ENCODE assay signal across 22 cellular contexts in genomic region chr2:118232391-118233255, GRCh38.
"Had no signal": no experiment of that assay in that cellular context is flagged by ENCODE, and none has a peak within 500 bp of the region (broad histone marks: within the 10 kb centered on the region; RNA-seq: fewer than 3 reads in every experiment).

No MANE protein-coding gene starts in this region.

- H3K36me3 Mint-ChIP-seq: activated CD8-positive, alpha-beta memory T cell treated with anti-CD3 and anti-CD28 coated beads, Interleukin-2, amount 10 ng/mL, durations not matched to agents 7 days and 5 days; activated naive CD4-positive, alpha-beta T cell treated with anti-CD3 and anti-CD28 coated beads, Interleukin-2, amount 50 U/mL, for 72 hours; naive thymus-derived CD4-positive, alpha-beta T cell; stimulated activated naive B cell treated with anti-CD40 and anti-IgM and Interleukin-4, amounts not matched to agents 10 μg/mL and 1 μg/mL and 100 μg/mL, for 72 hours had no signal

- H3K4me2 ChIP-seq: smooth muscle cell had no signal

- H3K27ac Mint-ChIP-seq: activated CD8-positive, alpha-beta memory T cell treated with anti-CD3 and anti-CD28 coated beads, Interleukin-2, amount 10 ng/mL, durations not matched to agents 7 days and 5 days; activated CD8-positive, alpha-beta T cell treated with anti-CD3 and anti-CD28 coated beads, Interleukin-2, amount 10 ng/mL, durations not matched to agents 7 days and 5 days; activated naive CD4-positive, alpha-beta T cell treated with anti-CD3 and anti-CD28 coated beads, Interleukin-2, amount 50 U/mL, for 72 hours; dendritic cell treated with granulocyte-macrophage colony-stimulating factor and Interleukin-4, amounts not matched to agents 40 ng/mL and 50 ng/mL, for 4 days; stimulated activated naive B cell treated with anti-CD40 and anti-IgM and Interleukin-4, amounts not matched to agents 10 μg/mL and 1 μg/mL and 100 μg/mL, for 72 hours had no signal

- H3K4me1 Mint-ChIP-seq: activated CD8-positive, alpha-beta memory T cell treated with anti-CD3 and anti-CD28 coated beads, Interleukin-2, amount 10 ng/mL, durations not matched to agents 7 days and 5 days; central memory CD8-positive, alpha-beta T cell; naive thymus-derived CD4-positive, alpha-beta T cell had no signal

- H3K4me3 Mint-ChIP-seq: activated CD8-positive, alpha-beta memory T cell treated with anti-CD3 and anti-CD28 coated beads, Interleukin-2, amount 10 ng/mL, durations not matched to agents 7 days and 5 days; activated CD8-positive, alpha-beta T cell treated with anti-CD3 and anti-CD28 coated beads, Interleukin-2, amount 10 ng/mL, durations not matched to agents 7 days and 5 days; central memory CD8-positive, alpha-beta T cell; dendritic cell treated with granulocyte-macrophage colony-stimulating factor and Interleukin-4, amounts not matched to agents 40 ng/mL and 50 ng/mL, for 4 days; naive thymus-derived CD4-positive, alpha-beta T cell; stimulated activated naive B cell treated with anti-CD40 and anti-IgM and Interleukin-4, amounts not matched to agents 10 μg/mL and 1 μg/mL and 100 μg/mL, for 72 hours had no signal

- H3K9me3 Mint-ChIP-seq: activated naive CD4-positive, alpha-beta T cell treated with anti-CD3 and anti-CD28 coated beads, Interleukin-2, amount 50 U/mL, for 72 hours; central memory CD8-positive, alpha-beta T cell; dendritic cell treated with granulocyte-macrophage colony-stimulating factor and Interleukin-4, amounts not matched to agents 40 ng/mL and 50 ng/mL, for 4 days; stimulated activated naive B cell treated with anti-CD40 and anti-IgM and Interleukin-4, amounts not matched to agents 10 μg/mL and 1 μg/mL and 100 μg/mL, for 72 hours had no signal

- H3K27ac ChIP-seq: breast epithelium, right atrium auricular region, stomach, thyroid gland, upper lobe of left lung had no signal

- H3K36me3 ChIP-seq: breast epithelium, right atrium auricular region, stomach, thyroid gland, upper lobe of left lung had no signal

- ATAC-seq: activated CD8-positive, alpha-beta memory T cell treated with anti-CD3 and anti-CD28 coated beads, Interleukin-2, amount 10 ng/mL, durations not matched to agents 7 days and 5 days; activated CD8-positive, alpha-beta T cell treated with anti-CD3 and anti-CD28 coated beads, Interleukin-2, amount 10 ng/mL, durations not matched to agents 7 days and 5 days; activated naive CD4-positive, alpha-beta T cell treated with anti-CD3 and anti-CD28 coated beads, Interleukin-2, amount 50 U/mL, for 72 hours; left ventricle myocardium superior; naive thymus-derived CD4-positive, alpha-beta T cell; stimulated activated naive B cell treated with anti-CD40 and anti-IgM and Interleukin-4, amounts not matched to agents 10 μg/mL and 1 μg/mL and 100 μg/mL, for 72 hours had no signal

- FAIRE-seq: frontal cortex had no signal

- DNase-seq: activated CD4-positive, CD25-positive, alpha-beta regulatory T cell treated with anti-CD3 and anti-CD28 coated beads, Interleukin-2, amount 50 U/mL, for 72 hours; activated CD8-positive, alpha-beta T cell treated with anti-CD3 and anti-CD28 coated beads, Interleukin-2, amount 10 ng/mL, durations not matched to agents 7 days and 5 days; activated naive CD4-positive, alpha-beta T cell; activated T-cell treated with anti-CD3 and anti-CD28 coated beads, Interleukin-2, amount 50 U/mL, for 48 hours; effector CD4-positive, alpha-beta T cell; left ventricle myocardium superior; midbrain; naive thymus-derived CD4-positive, alpha-beta T cell; stimulated activated CD4-positive, alpha-beta T cell treated with anti-CD3 and anti-CD28 coated beads, Interleukin-1b, Interleukin-23, amount 100 ng/mL, for 48 hours; stimulated activated naive B cell treated with anti-CD40 and anti-IgM and Interleukin-4, amounts not matched to agents 10 μg/mL and 1 μg/mL and 100 μg/mL, for 72 hours; stomach; T-helper 2 cell; thyroid gland; upper lobe of left lung had no signal

- H3K4me1 ChIP-seq: breast epithelium, right atrium auricular region, stomach, thyroid gland, upper lobe of left lung had no signal

- H3K9me3 ChIP-seq: breast epithelium, right atrium auricular region, stomach, thyroid gland, upper lobe of left lung had no signal

- H3K27me3 ChIP-seq: right atrium auricular region, thyroid gland, upper lobe of left lung had no signal

- H3K4me3 ChIP-seq: breast epithelium, right atrium auricular region, smooth muscle cell, stomach, thyroid gland, upper lobe of left lung had no signal
